15 cellular contexts compared by ENCODE assay signal in the genomic region with DNA sequence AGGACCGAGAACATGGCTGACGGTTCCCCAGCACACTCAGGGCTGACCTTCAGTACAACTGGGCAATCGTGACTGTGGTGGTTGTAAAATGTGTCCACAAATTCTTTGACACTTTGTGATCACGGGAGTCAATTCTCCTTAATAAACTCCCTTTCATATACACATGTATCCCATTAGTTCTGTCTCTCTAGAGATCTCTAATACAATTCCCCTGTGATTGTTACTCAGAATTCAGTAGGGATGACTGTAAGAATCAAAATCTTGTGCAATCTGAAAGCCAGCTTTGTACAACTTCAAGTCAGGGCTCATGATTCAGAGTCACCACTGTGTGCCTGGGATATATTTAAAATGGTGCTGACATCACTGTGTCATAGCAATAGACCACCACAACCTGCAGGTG.
"Had no signal": no experiment of that assay in that cellular context is flagged by ENCODE, and none has a peak within 500 bp of the region (broad histone marks: within the 10 kb centered on the region; RNA-seq: fewer than 3 reads in every experiment).

No MANE protein-coding gene starts in this region.

- H3K27ac Mint-ChIP-seq: dendritic cell treated with granulocyte-macrophage colony-stimulating factor and Interleukin-4, amounts not matched to agents 40 ng/mL and 50 ng/mL, for 4 days; endodermal cell; mesothelial cell of epicardium; neural progenitor cell; T-helper 17 cell had no signal

- DNase-seq: activated CD4-positive, alpha-beta T cell treated with anti-CD3 and anti-CD28 coated beads, Interleukin-2, amount 50 U/mL, for 4 hours; activated CD4-positive, CD25-positive, alpha-beta regulatory T cell; activated naive CD4-positive, alpha-beta T cell treated with anti-CD3 and anti-CD28 coated beads, Interleukin-2, amount 50 U/mL, for 16 hours; activated T-cell treated with anti-CD3 and anti-CD28 coated beads, Interleukin-2, amount 50 U/mL, for 1 hour; amniotic stem cell; body of pancreas; endodermal cell; stimulated activated CD4-positive, alpha-beta T cell treated with anti-CD3 and anti-CD28 coated beads, Interleukin-4, amount 100 ng/mL, for 4 hours; T-helper 17 cell; thyroid gland had no signal

- H3K36me3 Mint-ChIP-seq: neural progenitor cell had no signal

- H3K4me3 ChIP-seq: body of pancreas, hepatocyte, neural progenitor cell, skin epidermis, thyroid gland had no signal

- H3K4me1 Mint-ChIP-seq: T-helper 17 cell had no signal

- H3K9me3 Mint-ChIP-seq: dendritic cell treated with granulocyte-macrophage colony-stimulating factor and Interleukin-4, amounts not matched to agents 40 ng/mL and 50 ng/mL, for 4 days; endodermal cell; neural progenitor cell had no signal

- H3K27me3 Mint-ChIP-seq: dendritic cell treated with granulocyte-macrophage colony-stimulating factor and Interleukin-4, amounts not matched to agents 40 ng/mL and 50 ng/mL, for 4 days had no signal

- H3K4me3 Mint-ChIP-seq: dendritic cell treated with granulocyte-macrophage colony-stimulating factor and Interleukin-4, amounts not matched to agents 40 ng/mL and 50 ng/mL, for 4 days; endodermal cell; mesothelial cell of epicardium; neural progenitor cell; T-helper 17 cell had no signal

- ATAC-seq: body of pancreas, T-helper 17 cell had no signal
